1 cellular context compared by ENCODE assay signal in the genomic region with DNA sequence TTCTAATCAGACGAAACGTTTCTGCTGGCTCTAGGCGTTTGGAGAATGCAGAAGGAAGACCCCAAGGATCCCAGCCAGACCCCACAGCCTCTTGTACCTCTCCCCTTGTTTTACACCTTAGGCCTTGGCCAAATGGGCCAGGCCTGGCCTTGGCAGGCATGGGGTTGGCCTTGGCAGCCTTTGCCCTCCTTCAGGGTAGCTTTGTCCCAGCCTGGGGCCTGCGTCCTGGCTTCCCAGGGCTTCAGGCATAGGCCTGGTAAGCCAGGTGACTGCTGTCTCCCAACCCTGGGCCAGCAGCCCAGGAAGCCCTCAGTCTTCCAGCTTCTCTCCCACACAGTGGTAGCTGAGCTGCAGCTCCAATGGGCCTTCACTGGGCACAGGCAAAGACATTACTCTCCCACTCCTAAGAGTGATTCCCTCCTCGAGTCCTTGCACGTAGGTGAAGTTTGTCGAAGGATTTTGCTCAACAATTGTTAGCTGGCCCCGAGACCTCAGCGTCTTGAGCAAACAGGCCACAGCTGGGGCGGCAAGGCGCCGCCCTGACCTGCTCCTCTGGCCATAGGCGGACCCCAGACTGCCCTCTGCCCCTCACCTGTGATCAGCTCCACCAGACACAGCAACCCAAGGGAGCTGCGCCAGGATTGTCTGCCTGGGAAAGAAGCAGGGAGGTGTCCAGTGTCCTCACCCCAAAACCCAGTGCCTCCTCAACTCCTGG.
TF ChIP-seq lines count a peak whose summit lies in the region.

No MANE protein-coding gene starts in this region.

TF ChIP-seq in SK-N-SH treated with all-trans-retinoic acid at 6 μM for 48 hours, 23 proteins besides CTCF, POLR2A, EP300 and RAD21 (continued from another document):
- TF ChIP-seq, protein P1, sequence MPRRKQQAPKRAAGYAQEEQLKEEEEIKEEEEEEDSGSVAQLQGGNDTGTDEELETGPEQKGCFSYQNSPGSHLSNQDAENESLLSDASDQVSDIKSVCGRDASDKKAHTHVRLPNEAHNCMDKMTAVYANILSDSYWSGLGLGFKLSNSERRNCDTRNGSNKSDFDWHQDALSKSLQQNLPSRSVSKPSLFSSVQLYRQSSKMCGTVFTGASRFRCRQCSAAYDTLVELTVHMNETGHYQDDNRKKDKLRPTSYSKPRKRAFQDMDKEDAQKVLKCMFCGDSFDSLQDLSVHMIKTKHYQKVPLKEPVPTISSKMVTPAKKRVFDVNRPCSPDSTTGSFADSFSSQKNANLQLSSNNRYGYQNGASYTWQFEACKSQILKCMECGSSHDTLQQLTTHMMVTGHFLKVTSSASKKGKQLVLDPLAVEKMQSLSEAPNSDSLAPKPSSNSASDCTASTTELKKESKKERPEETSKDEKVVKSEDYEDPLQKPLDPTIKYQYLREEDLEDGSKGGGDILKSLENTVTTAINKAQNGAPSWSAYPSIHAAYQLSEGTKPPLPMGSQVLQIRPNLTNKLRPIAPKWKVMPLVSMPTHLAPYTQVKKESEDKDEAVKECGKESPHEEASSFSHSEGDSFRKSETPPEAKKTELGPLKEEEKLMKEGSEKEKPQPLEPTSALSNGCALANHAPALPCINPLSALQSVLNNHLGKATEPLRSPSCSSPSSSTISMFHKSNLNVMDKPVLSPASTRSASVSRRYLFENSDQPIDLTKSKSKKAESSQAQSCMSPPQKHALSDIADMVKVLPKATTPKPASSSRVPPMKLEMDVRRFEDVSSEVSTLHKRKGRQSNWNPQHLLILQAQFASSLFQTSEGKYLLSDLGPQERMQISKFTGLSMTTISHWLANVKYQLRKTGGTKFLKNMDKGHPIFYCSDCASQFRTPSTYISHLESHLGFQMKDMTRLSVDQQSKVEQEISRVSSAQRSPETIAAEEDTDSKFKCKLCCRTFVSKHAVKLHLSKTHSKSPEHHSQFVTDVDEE (CRISPR knock-in tag; IDR thresholded peaks at IDR 0.05): no peak
- TF ChIP-seq, protein P2, sequence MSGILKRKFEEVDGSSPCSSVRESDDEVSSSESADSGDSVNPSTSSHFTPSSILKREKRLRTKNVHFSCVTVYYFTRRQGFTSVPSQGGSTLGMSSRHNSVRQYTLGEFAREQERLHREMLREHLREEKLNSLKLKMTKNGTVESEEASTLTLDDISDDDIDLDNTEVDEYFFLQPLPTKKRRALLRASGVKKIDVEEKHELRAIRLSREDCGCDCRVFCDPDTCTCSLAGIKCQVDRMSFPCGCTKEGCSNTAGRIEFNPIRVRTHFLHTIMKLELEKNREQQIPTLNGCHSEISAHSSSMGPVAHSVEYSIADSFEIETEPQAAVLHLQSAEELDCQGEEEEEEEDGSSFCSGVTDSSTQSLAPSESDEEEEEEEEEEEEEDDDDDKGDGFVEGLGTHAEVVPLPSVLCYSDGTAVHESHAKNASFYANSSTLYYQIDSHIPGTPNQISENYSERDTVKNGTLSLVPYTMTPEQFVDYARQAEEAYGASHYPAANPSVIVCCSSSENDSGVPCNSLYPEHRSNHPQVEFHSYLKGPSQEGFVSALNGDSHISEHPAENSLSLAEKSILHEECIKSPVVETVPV (CRISPR knock-in tag; IDR thresholded peaks at IDR 0.05): no peak
- no peak for TF ChIP-seq ARNTL (CRISPR knock-in tag; IDR thresholded peaks at IDR 0.05; ENCODE audit: borderline replicate concordance, low read depth)
- no peak for TF ChIP-seq PPARA (CRISPR knock-in tag; IDR thresholded peaks at IDR 0.05; ENCODE audit: borderline replicate concordance)
- no peak for TF ChIP-seq ISL1 (CRISPR knock-in tag; IDR thresholded peaks at IDR 0.05)
- TF ChIP-seq, protein P3, sequence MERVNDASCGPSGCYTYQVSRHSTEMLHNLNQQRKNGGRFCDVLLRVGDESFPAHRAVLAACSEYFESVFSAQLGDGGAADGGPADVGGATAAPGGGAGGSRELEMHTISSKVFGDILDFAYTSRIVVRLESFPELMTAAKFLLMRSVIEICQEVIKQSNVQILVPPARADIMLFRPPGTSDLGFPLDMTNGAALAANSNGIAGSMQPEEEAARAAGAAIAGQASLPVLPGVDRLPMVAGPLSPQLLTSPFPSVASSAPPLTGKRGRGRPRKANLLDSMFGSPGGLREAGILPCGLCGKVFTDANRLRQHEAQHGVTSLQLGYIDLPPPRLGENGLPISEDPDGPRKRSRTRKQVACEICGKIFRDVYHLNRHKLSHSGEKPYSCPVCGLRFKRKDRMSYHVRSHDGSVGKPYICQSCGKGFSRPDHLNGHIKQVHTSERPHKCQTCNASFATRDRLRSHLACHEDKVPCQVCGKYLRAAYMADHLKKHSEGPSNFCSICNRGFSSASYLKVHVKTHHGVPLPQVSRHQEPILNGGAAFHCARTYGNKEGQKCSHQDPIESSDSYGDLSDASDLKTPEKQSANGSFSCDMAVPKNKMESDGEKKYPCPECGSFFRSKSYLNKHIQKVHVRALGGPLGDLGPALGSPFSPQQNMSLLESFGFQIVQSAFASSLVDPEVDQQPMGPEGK (CRISPR knock-in tag; IDR thresholded peaks at IDR 0.05; ENCODE audit: borderline replicate concordance): no peak
- no peak for TF ChIP-seq BACH2 (CRISPR knock-in tag; IDR thresholded peaks at IDR 0.05; ENCODE audit: borderline replicate concordance)
